Comparison of ENCODE assay signal across 9 cellular contexts in the genomic region with DNA sequence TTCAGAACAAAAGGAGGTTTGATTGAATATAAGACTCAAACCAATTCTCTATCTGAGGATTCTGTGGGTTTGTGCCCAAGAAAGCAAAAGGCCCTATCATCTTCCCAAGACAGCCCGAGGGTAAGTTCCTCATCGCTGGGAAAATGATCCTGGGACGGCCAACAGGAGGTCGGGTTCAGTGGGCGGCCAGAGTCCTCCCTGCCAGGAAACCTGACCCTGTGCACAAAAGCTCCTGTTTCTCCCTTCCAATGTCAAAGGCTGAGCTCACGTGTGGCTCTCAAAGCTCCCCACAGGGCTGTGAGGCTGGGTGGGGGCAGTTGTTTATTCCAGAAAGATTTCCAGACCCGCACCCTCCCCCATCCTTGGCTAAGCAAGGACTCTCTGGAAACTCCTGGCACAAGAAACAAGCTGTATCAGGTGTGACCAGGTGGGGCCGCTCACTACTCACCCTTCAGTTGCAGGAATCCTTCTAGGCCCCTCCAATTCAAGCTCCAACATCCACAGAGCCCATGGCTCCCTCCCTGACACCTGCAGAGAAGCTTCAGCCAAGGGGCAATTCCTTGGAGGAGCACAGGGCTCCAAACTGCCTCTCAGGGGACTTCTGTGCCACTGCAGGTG.
DNase-seq lines count a peak whose midpoint lies in the region; ATAC-seq and TF ChIP-seq lines count a peak whose summit lies in the region.
"Had no signal": no experiment of that assay in that cellular context is flagged by ENCODE, and none has a peak within 500 bp of the region (broad histone marks: within the 10 kb centered on the region; RNA-seq: fewer than 3 reads in every experiment).

No MANE protein-coding gene starts in this region.

- H3K4me3 Mint-ChIP-seq in stimulated activated naive B cell treated with anti-CD40 and anti-IgM and Interleukin-4, amounts not matched to agents 10 μg/mL and 1 μg/mL and 100 μg/mL, for 72 hours = no peak overlapping the region

- no peak for TF ChIP-seq CTCF in ovary (IDR thresholded peaks at IDR 0.05)

- no peaks in the 10 kb centered on the region for H3K36me3 Mint-ChIP-seq in stimulated activated naive B cell treated with anti-CD40 and anti-IgM and Interleukin-4, amounts not matched to agents 10 μg/mL and 1 μg/mL and 100 μg/mL, for 72 hours

- no peaks in the 10 kb centered on the region for H3K9me3 ChIP-seq in ovary

- 11 to 19% (median 12%) methylated on average over 8 of the region's 8 CpGs for WGBS in ovary, 3 donors

- peaks cover 6 to 9% of the 10 kb centered on the region in 2 donors for H3K9me3 Mint-ChIP-seq in stimulated activated naive B cell treated with anti-CD40 and anti-IgM and Interleukin-4, amounts not matched to agents 10 μg/mL and 1 μg/mL and 100 μg/mL, for 72 hours

- no peak for TF ChIP-seq POLR2A in ovary (IDR thresholded peaks at IDR 0.05)

- H3K27me3 Mint-ChIP-seq in stimulated activated naive B cell treated with anti-CD40 and anti-IgM and Interleukin-4, amounts not matched to agents 10 μg/mL and 1 μg/mL and 100 μg/mL, for 72 hours = peaks cover 18 to 49% of the 10 kb centered on the region in 2 donors

- no peak overlapping the region for H3K4me3 ChIP-seq in ovary
- H3K4me3 ChIP-seq: lung had no signal

- peak; percentile 38 for ATAC-seq in esophagus mucosa
- ATAC-seq in stimulated activated naive B cell treated with anti-CD40 and anti-IgM and Interleukin-4, amounts not matched to agents 10 μg/mL and 1 μg/mL and 100 μg/mL, for 72 hours (replicated peaks) = peak; percentile 50 to 56

- intact Hi-C loops in ovary (cut with DNase I) = no loop called here

- DNase-seq in NCI-H524 (lab: John Stamatoyannopoulos, UW) (peak; percentile 38 to 55), NCI-H524 treated with DMSO at 0.1 percent for 48 hours (lab: John Stamatoyannopoulos, UW) (no peak), NCI-H2227 treated with DMSO at 0.1 percent for 48 hours (lab: John Stamatoyannopoulos, UW) (peak; percentile 6), SHP77 treated with DMSO at 0.1 percent for 48 hours (lab: John Stamatoyannopoulos, UW) (no peak), ovary (no peak), GDM1 (lab: John Stamatoyannopoulos, UW) (no peak)
- no peak for DNase-seq in stimulated activated naive B cell treated with anti-CD40 and anti-IgM and Interleukin-4, amounts not matched to agents 10 μg/mL and 1 μg/mL and 100 μg/mL, for 72 hours

- H3K27ac Mint-ChIP-seq in stimulated activated naive B cell treated with anti-CD40 and anti-IgM and Interleukin-4, amounts not matched to agents 10 μg/mL and 1 μg/mL and 100 μg/mL, for 72 hours = no peak overlapping the region

- peaks cover 3 to 6% of the 10 kb centered on the region in 2 donors for H3K4me1 Mint-ChIP-seq in stimulated activated naive B cell treated with anti-CD40 and anti-IgM and Interleukin-4, amounts not matched to agents 10 μg/mL and 1 μg/mL and 100 μg/mL, for 72 hours

- H3K4me1 ChIP-seq in ovary (ENCODE audit: insufficient read depth) = no peaks in the 10 kb centered on the region

- no peak for TF ChIP-seq EP300 in ovary (IDR thresholded peaks at IDR 0.05)

- no peaks in the 10 kb centered on the region for H3K36me3 ChIP-seq in ovary

- no peak overlapping the region for H3K27ac ChIP-seq in ovary

- no peaks in the 10 kb centered on the region for H3K27me3 ChIP-seq in ovary

Comparison
In these comparisons a context has a peak if more than half of its experiments do, and no peak if none do; other contexts are left out.
1. DNase-seq: peak in NCI-H524 (2 of 2) and NCI-H2227 treated with DMSO at 0.1 percent for 48 hours (single experiment); none in NCI-H524 treated with DMSO at 0.1 percent for 48 hours (single experiment), stimulated activated naive B cell treated with anti-CD40 and anti-IgM and Interleukin-4, amounts not matched to agents 10 μg/mL and 1 μg/mL and 100 μg/mL, for 72 hours (single experiment), SHP77 treated with DMSO at 0.1 percent for 48 hours (single experiment), ovary (0 of 5) and GDM1 (single experiment).